20 cellular contexts compared by ENCODE assay signal in the genomic region with DNA sequence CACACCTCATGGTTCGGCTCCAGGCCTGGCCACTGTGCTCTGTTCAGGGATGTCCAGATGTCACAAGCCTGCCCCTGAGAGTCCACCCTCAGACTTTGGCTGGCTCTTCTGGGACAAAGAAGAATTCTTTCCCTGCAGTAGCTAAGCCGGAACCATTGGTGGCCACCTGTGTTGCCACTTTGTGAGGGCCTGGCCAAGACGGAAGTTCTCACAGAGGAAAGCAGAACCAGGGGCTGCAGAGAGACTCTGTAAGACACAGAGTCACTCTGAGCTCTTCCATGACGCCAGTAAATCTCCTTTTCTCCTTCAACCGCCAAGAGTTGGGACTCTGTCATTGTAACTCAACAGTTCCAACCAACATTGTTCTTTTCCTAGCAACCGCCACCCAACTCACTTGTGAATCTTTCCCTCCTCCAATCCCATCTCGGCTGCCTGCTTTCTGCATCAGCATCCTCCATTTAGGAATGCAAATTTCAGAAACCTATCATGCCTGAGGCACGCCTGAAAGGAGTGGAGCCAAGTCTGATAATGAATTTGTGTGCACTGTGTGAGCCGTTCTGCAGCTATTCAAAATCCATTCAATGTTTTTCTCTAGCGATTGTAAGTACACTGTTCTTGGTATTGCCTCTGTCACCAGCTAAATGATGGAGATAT. TPM values are rescaled to one million over a fixed set of nuclear protein-coding genes. Genes with fewer than 3 reads are reported as not detected.
DNase-seq lines count a peak whose midpoint lies in the region; ATAC-seq and TF ChIP-seq lines count a peak whose summit lies in the region.
"Had no signal": no experiment of that assay in that cellular context is flagged by ENCODE, and none has a peak within 500 bp of the region (broad histone marks: within the 10 kb centered on the region; RNA-seq: fewer than 3 reads in every experiment).

No MANE protein-coding gene starts in this region.

- no peak overlapping the region for H3K4me2 ChIP-seq in GM23248 (ENCODE audit: unreplicated experiment)
- H3K4me2 ChIP-seq: BLaER1 had no signal

- H3K9me2 ChIP-seq in GM23248 (ENCODE audit: insufficient read depth) = 0 out of 2 replicates have a peak, but pooled peaks cover 2% of the 10 kb centered on the region

- WGBS in GM23248 (ENCODE audit: low coverage in 1 of 2, low lambda C conversion rate in 2 of 2, missing lambda C conversion rate in 2 of 2), 2 experiments = 74 to 75% methylated on average over 10 of the region's 10 CpGs
- 73% methylated on average over 10 of the region's 10 CpGs for WGBS in esophagus muscularis mucosa

- no peak overlapping the region for H3K9ac ChIP-seq in GM23248
- H3K9ac ChIP-seq: BLaER1 had no signal

- intact Hi-C loops in Panc1 (cut with micrococcal nuclease; ENCODE audit: unreplicated experiment) = no loop called here
- intact Hi-C loops in esophagus muscularis mucosa (cut with DNase I) = no loop called here

- CTCF ChIA-PET in Panc1 (lab: Charles Lee) = no interaction called here

- no peak overlapping the region for H2AFZ ChIP-seq in GM23248

- H3K27ac ChIP-seq in GM23248 (no peak overlapping the region), Panc1 (ENCODE audit: low read length) (peak overlapping the region; percentile 68), esophagus muscularis mucosa (replicated peaks in 1 of 4) (no peak overlapping the region)
- H3K27ac ChIP-seq: BLaER1, left lung, psoas muscle, RWPE1, tibial artery had no signal

- H3K9me3 ChIP-seq in GM23248 (ENCODE audit: low read depth) (no peaks in the 10 kb centered on the region), Panc1 (ENCODE audit: control insufficient read depth, insufficient read depth, low read depth, low read length) (no peaks in the 10 kb centered on the region), esophagus muscularis mucosa (no peaks in the 10 kb centered on the region)
- H3K9me3 ChIP-seq: BLaER1, left lung, psoas muscle, tibial artery had no signal

- ATAC-seq in Panc1 = no peak
- no peak for ATAC-seq in HG02571 (IDR thresholded peaks at IDR 0.05; ENCODE audit: unreplicated experiment)
- ATAC-seq: activated CD4-positive, CD25-positive, alpha-beta regulatory T cell treated with anti-CD3 and anti-CD28 coated beads, Interleukin-2, amount 50 U/mL, for 24 hours; left lung; psoas muscle had no signal

- H3K4me1 ChIP-seq in GM23248 (ENCODE audit: insufficient read depth) (peaks cover 16% of the 10 kb centered on the region), Panc1 (ENCODE audit: control insufficient read depth, insufficient read depth, low read length) (peaks cover 14% of the 10 kb centered on the region), esophagus muscularis mucosa (peaks cover 0 to 16% (median 14%) of the 10 kb centered on the region in 4 donors)
- H3K4me1 ChIP-seq: psoas muscle had no signal

- TF ChIP-seq CTCF in Panc1 (IDR thresholded peaks at IDR 0.05) (no peak), fibroblast of pulmonary artery (IDR thresholded peaks at IDR 0.05; ENCODE audit: low read length, missing control alignments) (no peak), esophagus muscularis mucosa (IDR thresholded peaks at IDR 0.05) (no peak)

- BruUV-seq in Panc1 (replicated peaks; lab: Mats Ljungman, UMichigan) = no TSS peak

- POLR2A ChIA-PET in Panc1 (lab: Charles Lee) = no interaction called here

- DNase-seq in GM23248 (peak; percentile 34), Panc1 (ENCODE audit: low read depth, low spot score) (no peak), fibroblast of pulmonary artery (ENCODE audit: low read depth) (peak; percentile 56), DMS79 (lab: John Stamatoyannopoulos, UW) (no peak), esophagus muscularis mucosa (ENCODE audit: extremely low spot score) (no peak)
- no peak for DNase-seq in stimulated activated CD4-positive, alpha-beta T cell treated with anti-CD3 and anti-CD28 coated beads, Interleukin-4, amount 100 ng/mL, for 4 hours
- DNase-seq: left lung; midbrain; NCI-H2029; nephron progenitor cell; NK-92 treated with Interleukin-12 subunit alpha and Interleukin-12 subunit beta, amount 100 ng/mL, for 24 hours; psoas muscle; stimulated activated CD4-positive, alpha-beta T cell treated with anti-CD3 and anti-CD28 coated beads, Interleukin-1b, Interleukin-23, amount 100 ng/mL, for 48 hours; stimulated activated naive CD4-positive, alpha-beta T cell; T1000; tibial artery had no signal

- peaks cover 9% of the 10 kb centered on the region; the same call in 1 of the 2 replicates for H3F3A ChIP-seq in GM23248 (ENCODE audit: insufficient read depth)

- TF ChIP-seq POLR2A in esophagus muscularis mucosa (IDR thresholded peaks at IDR 0.05; ENCODE audit: low read depth) = no peak

- in situ Hi-C loops in GM23248 (cut with MboI) = no loop called here
- in situ Hi-C loops in Panc1 (cut with HindIII; ENCODE audit: low pct_unique_long_range_greater_than_20kb, low sequenced_read_pairs) = no loop called here

- H3K27me3 ChIP-seq in GM23248 (replicated peaks; ENCODE audit: insufficient read depth) (no peaks in the 10 kb centered on the region), Panc1 (ENCODE audit: control insufficient read depth, insufficient read depth, low read length) (no peaks in the 10 kb centered on the region), esophagus muscularis mucosa (no peaks in the 10 kb centered on the region)
- H3K27me3 ChIP-seq: BLaER1, left lung had no signal

- H3K4me3 ChIP-seq in GM23248 = no peak overlapping the region
- H3K4me3 ChIP-seq in Panc1 (ENCODE audit: low read depth in 2 of 2, low read length in 2 of 2) = no peak overlapping the region
- no peak overlapping the region for H3K4me3 ChIP-seq in fibroblast of pulmonary artery (replicated peaks; ENCODE audit: low read depth, low read length)
- H3K4me3 ChIP-seq in esophagus muscularis mucosa = no peak overlapping the region
- H3K4me3 ChIP-seq: BLaER1, left lung, psoas muscle, tibial artery had no signal

- no peaks in the 10 kb centered on the region for H4K20me1 ChIP-seq in GM23248 (ENCODE audit: insufficient read depth)
- H4K20me1 ChIP-seq: BLaER1 had no signal

- no peak for TF ChIP-seq EP300 in esophagus muscularis mucosa (IDR thresholded peaks at IDR 0.05)

- no peaks in the 10 kb centered on the region for H3K79me2 ChIP-seq in GM23248 (ENCODE audit: insufficient read depth)

- H3K36me3 ChIP-seq in GM23248 (ENCODE audit: low read depth) (no peaks in the 10 kb centered on the region), Panc1 (ENCODE audit: control insufficient read depth, insufficient read depth, low read length) (no peaks in the 10 kb centered on the region), esophagus muscularis mucosa (no peaks in the 10 kb centered on the region)
- H3K36me3 ChIP-seq: BLaER1, left lung, tibial artery had no signal

RNA-seq across cellular contexts. Expression of gene ATP6V1G1, which starts 37.8 kb away (rescaled TPM):
- total RNA-seq in GM23248 (2014; rRNA removed; shearing (Covaris generic)) = 127 and 131 TPM in 2 replicates
- 222 and 230 TPM in 2 replicates for polyA plus RNA-seq in GM23248 (2016; fragmentation: Nextera tagmentation; extraction: Ambion mirVana)
- 71.8 TPM for total RNA-seq in Panc1 (2021; ENCODE audit: unreplicated experiment)
- polyA plus RNA-seq in Panc1 (2012; ENCODE audit: insufficient read length) = 73.0 TPM
- 100 to 1,000 TPM in 2 of 4 donors, 10 to 100 TPM in 2; 88.0 to 135 (median 113) TPM for total RNA-seq in esophagus muscularis mucosa

RNA-seq across cellular contexts. Expression of gene WHRN, which starts 44.5 kb away (rescaled TPM):
- total RNA-seq in GM23248 (2014; rRNA removed; shearing (Covaris generic)) = 0.76 and 1.1 TPM in 2 replicates
- 1.5 and 1.8 TPM in 2 replicates for polyA plus RNA-seq in GM23248 (2016; fragmentation: Nextera tagmentation; extraction: Ambion mirVana)
- total RNA-seq in Panc1 (2021; ENCODE audit: unreplicated experiment) (18.0 TPM), esophagus muscularis mucosa (10 to 100 TPM in 2 of 4 donors, 1 to 10 TPM in 2; 8.1 to 12.6 (median 10.7) TPM)
- 18.0 TPM for polyA plus RNA-seq in Panc1 (2012; ENCODE audit: insufficient read length)

Comparison
In these comparisons a context has a peak if more than half of its experiments do, and no peak if none do; other contexts are left out.
1. DNase-seq: peak in GM23248 (single experiment) and fibroblast of pulmonary artery (single experiment); none in Panc1 (single experiment), DMS79 (single experiment), esophagus muscularis mucosa (single experiment) and stimulated activated CD4-positive, alpha-beta T cell treated with anti-CD3 and anti-CD28 coated beads, Interleukin-4, amount 100 ng/mL, for 4 hours (0 of 2).